In the genomic region with DNA sequence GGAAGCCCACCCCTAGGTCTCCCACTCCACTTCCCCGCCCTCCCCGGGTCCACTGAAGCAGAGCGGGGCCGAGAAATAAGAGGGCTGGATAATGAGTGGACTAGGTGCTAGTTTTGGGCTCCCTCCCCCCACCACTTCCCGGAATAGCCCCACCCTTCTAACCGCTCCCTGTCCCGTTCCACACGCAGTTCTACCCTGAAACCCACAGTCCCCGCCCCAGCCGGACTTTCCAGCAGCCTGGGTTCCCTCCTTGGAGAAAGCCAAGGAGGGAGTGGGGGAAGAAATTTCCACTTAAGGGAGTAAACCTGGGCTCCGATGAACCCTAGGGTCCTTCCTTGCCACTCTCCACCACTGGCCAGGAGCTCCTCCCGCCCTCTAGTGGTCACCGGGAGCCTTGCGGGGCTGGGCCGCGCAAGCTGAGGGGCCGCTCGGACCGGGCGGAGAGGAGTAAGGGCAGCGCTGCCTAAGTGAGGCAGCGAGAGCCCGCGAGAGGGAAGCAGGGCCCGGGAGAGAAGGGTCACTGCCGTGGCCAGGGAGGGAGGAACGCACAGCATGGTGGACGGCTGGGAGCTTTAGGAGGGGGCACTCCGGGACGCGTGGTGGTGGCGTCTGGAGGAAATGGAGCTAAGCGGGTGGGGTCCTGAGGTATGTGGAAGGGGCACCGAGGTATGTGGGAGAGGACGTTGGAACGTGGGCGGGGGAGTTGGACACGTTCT, we compare ENCODE assay signal across 1 cellular context.
TF ChIP-seq lines count a peak whose summit lies in the region.

No MANE protein-coding gene starts in this region.

TF ChIP-seq in Ishikawa, 13 proteins besides CTCF, POLR2A, EP300 and RAD21:
- TF ChIP-seq TEAD4 (IDR thresholded peaks at IDR 0.05) (peak; percentile 44; the same call in 1 of the 2 replicates), CREB1 (IDR thresholded peaks at IDR 0.05; ENCODE audit: low read depth) (no peak), FOXM1 (IDR thresholded peaks at IDR 0.05; ENCODE audit: borderline replicate concordance, low read depth) (no peak), YY1 (IDR thresholded peaks at IDR 0.05; ENCODE audit: low read depth) (no peak; the same call in 1 of the 2 replicates), TCF12 (IDR thresholded peaks at IDR 0.05; ENCODE audit: low read depth) (peak; percentile 48), EGR1 (IDR thresholded peaks at IDR 0.05) (peak; percentile 60; the same call in 1 of the 2 replicates), ZBTB7A (IDR thresholded peaks at IDR 0.05; ENCODE audit: low read depth) (peak; percentile 80), NFIC (IDR thresholded peaks at IDR 0.05) (no peak), REST (IDR thresholded peaks at IDR 0.05; ENCODE audit: low read depth) (no peak), TAF1 (IDR thresholded peaks at IDR 0.05; ENCODE audit: low read depth) (peak; percentile 31; the same call in 1 of the 2 replicates), USF1 (IDR thresholded peaks at IDR 0.05) (no peak)
- TF ChIP-seq, protein P1, sequence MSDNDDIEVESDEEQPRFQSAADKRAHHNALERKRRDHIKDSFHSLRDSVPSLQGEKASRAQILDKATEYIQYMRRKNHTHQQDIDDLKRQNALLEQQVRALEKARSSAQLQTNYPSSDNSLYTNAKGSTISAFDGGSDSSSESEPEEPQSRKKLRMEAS (IDR thresholded peaks at IDR 0.05), result no peak; the same call in none of the 2 replicates
